1 cellular context compared by ENCODE assay signal in genomic region chr14:37122288-37122687, GRCh38.
TF ChIP-seq lines count a peak whose summit lies in the region.

No MANE protein-coding gene starts in this region.

TF ChIP-seq in HepG2, 621 proteins besides CTCF, POLR2A, EP300 and RAD21 (continued from another document):
- TF ChIP-seq PREB (CRISPR knock-in tag; IDR thresholded peaks at IDR 0.05) (no peak), ZNF574 (CRISPR knock-in tag; IDR thresholded peaks at IDR 0.05) (no peak), ZBTB42 (CRISPR knock-in tag; IDR thresholded peaks at IDR 0.05) (no peak), ZNF724P (CRISPR knock-in tag; IDR thresholded peaks at IDR 0.05; ENCODE audit: borderline replicate concordance) (no peak), ZC3H4 (CRISPR knock-in tag; IDR thresholded peaks at IDR 0.05; ENCODE audit: borderline replicate concordance) (no peak), JUN (CRISPR knock-in tag; IDR thresholded peaks at IDR 0.05) (no peak), GTF2F1 (IDR thresholded peaks at IDR 0.05; ENCODE audit: low read length) (no peak), SALL2 (CRISPR knock-in tag; IDR thresholded peaks at IDR 0.05) (no peak), ZBTB14 (CRISPR knock-in tag; IDR thresholded peaks at IDR 0.05) (no peak), YEATS2 (CRISPR knock-in tag; IDR thresholded peaks at IDR 0.05; ENCODE audit: borderline replicate concordance) (no peak), ATF4 (CRISPR knock-in tag; IDR thresholded peaks at IDR 0.05) (peak in 1 of 2 experiments; percentile 38; a peak in 1 of 4 replicates), ZBTB10 (CRISPR knock-in tag; IDR thresholded peaks at IDR 0.05; ENCODE audit: borderline replicate concordance) (no peak), RBM22 (optimal IDR thresholded peaks at IDR 0.05; ENCODE audit: low read length) (no peak), HNRNPK (IDR thresholded peaks at IDR 0.05; ENCODE audit: low read depth, low read length, poor library complexity, severe bottlenecking) (no peak), MNT (IDR thresholded peaks at IDR 0.05) (peak; percentile 88), GABPA (IDR thresholded peaks at IDR 0.05; ENCODE audit: low read depth, low read length) (no peak), GABPA (CRISPR knock-in tag; IDR thresholded peaks at IDR 0.05; ENCODE audit: low read depth) (no peak), ZNF333 (CRISPR knock-in tag; IDR thresholded peaks at IDR 0.05; ENCODE audit: borderline replicate concordance) (no peak), ZNF784 (CRISPR knock-in tag; IDR thresholded peaks at IDR 0.05; ENCODE audit: borderline replicate concordance) (no peak), FOSL2 (CRISPR knock-in tag; IDR thresholded peaks at IDR 0.05) (peak; percentile 76), HMG20A (CRISPR knock-in tag; IDR thresholded peaks at IDR 0.05; ENCODE audit: borderline replicate concordance) (no peak), ZSCAN22 (CRISPR knock-in tag; IDR thresholded peaks at IDR 0.05) (no peak), GTF3A (CRISPR knock-in tag; conservative IDR thresholded peaks at IDR 0.05) (no peak), FOXP1 (IDR thresholded peaks at IDR 0.05) (no peak), FOXP1 (CRISPR knock-in tag; IDR thresholded peaks at IDR 0.05) (peak; percentile 15; the same call in 1 of the 2 replicates), ZKSCAN1 (IDR thresholded peaks at IDR 0.05; ENCODE audit: low read length) (no peak), THYN1 (CRISPR knock-in tag; IDR thresholded peaks at IDR 0.05; ENCODE audit: borderline replicate concordance, low read depth) (no peak), FOXA3 (CRISPR knock-in tag; IDR thresholded peaks at IDR 0.05) (0 out of 2 replicates have a peak, but pooled peaks have one; percentile 16), FOXA1 (IDR thresholded peaks at IDR 0.05) (no peak), FOXA1 (CRISPR knock-in tag; IDR thresholded peaks at IDR 0.05) (0 out of 2 replicates have a peak, but pooled peaks have one; percentile 14), ZNF891 (CRISPR knock-in tag; IDR thresholded peaks at IDR 0.05) (no peak), ZNF879 (CRISPR knock-in tag; IDR thresholded peaks at IDR 0.05) (no peak), KLF16 (CRISPR knock-in tag; IDR thresholded peaks at IDR 0.05) (no peak)
